Comparison of ENCODE assay signal across 8 cellular contexts in genomic region chr11:118007563-118008270, GRCh38. TPM values are rescaled to one million over a fixed set of nuclear protein-coding genes. Genes with fewer than 3 reads are reported as not detected.
DNase-seq lines count a peak whose midpoint lies in the region; ATAC-seq and TF ChIP-seq lines count a peak whose summit lies in the region.
"Not testable (repeated sequence)": the region's sequence is repeated elsewhere in the genome, so short reads cannot be mapped to it uniquely, and the experiment has no call there.

No MANE protein-coding gene starts in this region.

- H3K4me3 Mint-ChIP-seq in T-helper 2 cell treated with Interferon-gamma antibody and Interleukin-4, amounts not matched to agents 5 μg/mL and 100 μg/mL, for 36 hours: peak overlapping the region; percentile 70
- H3K4me3 Mint-ChIP-seq in activated T-helper 2 cell treated with anti-CD3 and anti-CD28 coated beads, Interferon-gamma antibody, Interleukin-2, Interleukin-4, amounts not matched to agents 10 μg/mL and 5 μg/mL and 100 μg/mL, durations not matched to agents 14 hours and 24 hours and 36 hours (ENCODE audit: low read depth): peak overlapping the region; percentile 31
- peak overlapping the region; percentile 91 for H3K4me3 Mint-ChIP-seq in natural killer cell treated with Interleukin-12 subunit alpha and Interleukin-12 subunit beta and Interleukin-15 and Interleukin-18, amount 100 ng/mL, for 72 hours

- peaks cover 42% of the 10 kb centered on the region for H3K36me3 Mint-ChIP-seq in T-helper 2 cell treated with Interferon-gamma antibody and Interleukin-4, amounts not matched to agents 5 μg/mL and 100 μg/mL, for 36 hours (ENCODE audit: low read depth)
- peaks cover 29% of the 10 kb centered on the region for H3K36me3 Mint-ChIP-seq in activated T-helper 2 cell treated with anti-CD3 and anti-CD28 coated beads, Interferon-gamma antibody, Interleukin-2, Interleukin-4, amounts not matched to agents 10 μg/mL and 5 μg/mL and 100 μg/mL, durations not matched to agents 14 hours and 24 hours and 36 hours (ENCODE audit: low read depth)
- not testable (repeated sequence) for H3K36me3 Mint-ChIP-seq in natural killer cell treated with Interleukin-12 subunit alpha and Interleukin-12 subunit beta and Interleukin-15 and Interleukin-18, amount 100 ng/mL, for 72 hours

- 82 to 87% methylated on average over 11 of the region's 11 CpGs for WGBS in heart right ventricle, 2 donors

- H3K27ac Mint-ChIP-seq in T-helper 2 cell treated with Interferon-gamma antibody and Interleukin-4, amounts not matched to agents 5 μg/mL and 100 μg/mL, for 36 hours: peak overlapping the region; percentile 94
- H3K27ac Mint-ChIP-seq in activated T-helper 2 cell treated with anti-CD3 and anti-CD28 coated beads, Interferon-gamma antibody, Interleukin-2, Interleukin-4, amounts not matched to agents 10 μg/mL and 5 μg/mL and 100 μg/mL, durations not matched to agents 14 hours and 24 hours and 36 hours: peak overlapping the region; percentile 88
- H3K27ac Mint-ChIP-seq in natural killer cell treated with Interleukin-12 subunit alpha and Interleukin-12 subunit beta and Interleukin-15 and Interleukin-18, amount 100 ng/mL, for 72 hours: peak overlapping the region; percentile 92 to 96

- H3K4me3 ChIP-seq in KMS-11 (IDR thresholded peaks at IDR 0.05; ENCODE audit: insufficient read depth, low read depth, low read length); heart right ventricle; upper lobe of right lung: not testable (repeated sequence)

- not testable (repeated sequence) for H3K79me2 ChIP-seq in KMS-11 (ENCODE audit: insufficient read depth, low read depth)

- not testable (repeated sequence) for H3K9me3 ChIP-seq in heart right ventricle, upper lobe of right lung

- H3K4me1 Mint-ChIP-seq in T-helper 2 cell treated with Interferon-gamma antibody and Interleukin-4, amounts not matched to agents 5 μg/mL and 100 μg/mL, for 36 hours (ENCODE audit: low read depth): peaks cover 84% of the 10 kb centered on the region
- peaks cover 78% of the 10 kb centered on the region for H3K4me1 Mint-ChIP-seq in activated T-helper 2 cell treated with anti-CD3 and anti-CD28 coated beads, Interferon-gamma antibody, Interleukin-2, Interleukin-4, amounts not matched to agents 10 μg/mL and 5 μg/mL and 100 μg/mL, durations not matched to agents 14 hours and 24 hours and 36 hours (ENCODE audit: low read depth)
- peaks cover 73 to 85% of the 10 kb centered on the region in 2 donors for H3K4me1 Mint-ChIP-seq in natural killer cell treated with Interleukin-12 subunit alpha and Interleukin-12 subunit beta and Interleukin-15 and Interleukin-18, amount 100 ng/mL, for 72 hours (ENCODE audit: low read depth in 2 of 2)

- peak overlapping the region; percentile 30; the same call in 1 of the 2 replicates for H3K27ac ChIP-seq in KMS-11
- peak overlapping the region in 6 of 10 donors; percentile 4 to 95 (median 36) for H3K27ac ChIP-seq in heart right ventricle
- peak overlapping the region; percentile 40 for H3K27ac ChIP-seq in upper lobe of right lung

- not testable (repeated sequence) for H3K36me3 ChIP-seq in KMS-11 (ENCODE audit: insufficient read depth); heart right ventricle; upper lobe of right lung

- H4K20me1 ChIP-seq in KMS-11 (ENCODE audit: insufficient read depth): not testable (repeated sequence)

- H3K4me2 ChIP-seq in KMS-11: not testable (repeated sequence)

- not testable (repeated sequence) for H3K9ac ChIP-seq in KMS-11

- peaks cover 16% of the 10 kb centered on the region for H3K4me1 ChIP-seq in KMS-11 (ENCODE audit: low read depth, poor library complexity, severe bottlenecking)
- peaks cover 0 to 97% (median 7%) of the 10 kb centered on the region in 9 donors for H3K4me1 ChIP-seq in heart right ventricle
- peaks cover 39% of the 10 kb centered on the region for H3K4me1 ChIP-seq in upper lobe of right lung

- H3K27me3 ChIP-seq in KMS-11 (ENCODE audit: insufficient read depth, low read depth); heart right ventricle; upper lobe of right lung: not testable (repeated sequence)

- TF ChIP-seq CTCF in KMS-11 (conservative IDR thresholded peaks at IDR 0.05; ENCODE audit: low read depth, low read length); heart right ventricle (IDR thresholded peaks at IDR 0.05); upper lobe of right lung (IDR thresholded peaks at IDR 0.05): not testable (repeated sequence)

- peak; percentile 36 for ATAC-seq in GM18907 (IDR thresholded peaks at IDR 0.05; ENCODE audit: unreplicated experiment)
- ATAC-seq in HG02588 (IDR thresholded peaks at IDR 0.05; ENCODE audit: unreplicated experiment): peak; percentile 37
- not testable (repeated sequence) for ATAC-seq in heart right ventricle, upper lobe of right lung
- ATAC-seq in natural killer cell treated with Interleukin-12 subunit alpha and Interleukin-12 subunit beta and Interleukin-15 and Interleukin-18, amount 100 ng/mL, for 72 hours: peak; percentile 58 to 63

- H3K27me3 Mint-ChIP-seq in T-helper 2 cell treated with Interferon-gamma antibody and Interleukin-4, amounts not matched to agents 5 μg/mL and 100 μg/mL, for 36 hours (ENCODE audit: low read depth); activated T-helper 2 cell treated with anti-CD3 and anti-CD28 coated beads, Interferon-gamma antibody, Interleukin-2, Interleukin-4, amounts not matched to agents 10 μg/mL and 5 μg/mL and 100 μg/mL, durations not matched to agents 14 hours and 24 hours and 36 hours (ENCODE audit: low read depth); natural killer cell treated with Interleukin-12 subunit alpha and Interleukin-12 subunit beta and Interleukin-15 and Interleukin-18, amount 100 ng/mL, for 72 hours: not testable (repeated sequence)

- not testable (repeated sequence) for DNase-seq in T-helper 2 cell treated with Interferon-gamma antibody and Interleukin-4, amounts not matched to agents 5 μg/mL and 100 μg/mL, for 36 hours (ENCODE audit: low spot score); activated T-helper 2 cell treated with anti-CD3 and anti-CD28 coated beads, Interferon-gamma antibody, Interleukin-2, Interleukin-4, amounts not matched to agents 10 μg/mL and 5 μg/mL and 100 μg/mL, durations not matched to agents 14 hours and 24 hours and 36 hours (ENCODE audit: low spot score); heart right ventricle; natural killer cell treated with Interleukin-12 subunit alpha and Interleukin-12 subunit beta and Interleukin-15 and Interleukin-18, amount 100 ng/mL, for 72 hours (ENCODE audit: low spot score); upper lobe of right lung

- H3K9me3 Mint-ChIP-seq in T-helper 2 cell treated with Interferon-gamma antibody and Interleukin-4, amounts not matched to agents 5 μg/mL and 100 μg/mL, for 36 hours; natural killer cell treated with Interleukin-12 subunit alpha and Interleukin-12 subunit beta and Interleukin-15 and Interleukin-18, amount 100 ng/mL, for 72 hours: not testable (repeated sequence)
- peaks cover 10% of the 10 kb centered on the region for H3K9me3 Mint-ChIP-seq in activated T-helper 2 cell treated with anti-CD3 and anti-CD28 coated beads, Interferon-gamma antibody, Interleukin-2, Interleukin-4, amounts not matched to agents 10 μg/mL and 5 μg/mL and 100 μg/mL, durations not matched to agents 14 hours and 24 hours and 36 hours

- intact Hi-C loops in activated T-helper 2 cell treated with anti-CD3 and anti-CD28 coated beads, Interferon-gamma antibody, Interleukin-2, Interleukin-4, amounts not matched to agents 10 μg/mL and 5 μg/mL and 100 μg/mL, durations not matched to agents 14 hours and 24 hours and 36 hours (cut with micrococcal nuclease); upper lobe of right lung (cut with DNase I): not testable (repeated sequence)
- intact Hi-C loops in heart right ventricle (cut with DNase I): loop anchor here in 1 of 10 donors (5.0 kb wide), 1 partner anchor 280 kb away; no protein-coding TSS in a partner anchor

- H2AFZ ChIP-seq in KMS-11 (ENCODE audit: low read depth): not testable (repeated sequence)

RNA-seq across cellular contexts. Expression of gene IL10RA, which starts 21.5 kb away (rescaled TPM):
- 144 and 147 TPM in 2 replicates for total RNA-seq in activated T-helper 2 cell treated with anti-CD3 and anti-CD28 coated beads, Interferon-gamma antibody, Interleukin-2, Interleukin-4, amounts not matched to agents 10 μg/mL and 5 μg/mL and 100 μg/mL, durations not matched to agents 14 hours and 24 hours and 36 hours
- total RNA-seq in heart right ventricle: 10 to 100 TPM in 2 of 10 donors, 1 to 10 TPM in 8; 2.5 to 29.9 (median 3.8) TPM
- polyA plus RNA-seq in heart right ventricle: 1 to 10 TPM; 2.0 to 4.0 TPM
- 10 to 100 TPM; 59.8 to 83.6 TPM for total RNA-seq in natural killer cell treated with Interleukin-12 subunit alpha and Interleukin-12 subunit beta and Interleukin-15 and Interleukin-18, amount 100 ng/mL, for 72 hours
- total RNA-seq in upper lobe of right lung: 33.8 TPM

Comparison
In these comparisons a context has a peak if more than half of its experiments do, and no peak if none do; other contexts are left out.
1. H3K4me3 Mint-ChIP-seq: peak in every context shown above with its lines; median percentile 91 in natural killer cell treated with Interleukin-12 subunit alpha and Interleukin-12 subunit beta and Interleukin-15 and Interleukin-18, amount 100 ng/mL, for 72 hours; 70 in T-helper 2 cell treated with Interferon-gamma antibody and Interleukin-4, amounts not matched to agents 5 μg/mL and 100 μg/mL, for 36 hours; 31 in activated T-helper 2 cell treated with anti-CD3 and anti-CD28 coated beads, Interferon-gamma antibody, Interleukin-2, Interleukin-4, amounts not matched to agents 10 μg/mL and 5 μg/mL and 100 μg/mL, durations not matched to agents 14 hours and 24 hours and 36 hours.